24 cellular contexts compared by ENCODE assay signal in the genomic region with DNA sequence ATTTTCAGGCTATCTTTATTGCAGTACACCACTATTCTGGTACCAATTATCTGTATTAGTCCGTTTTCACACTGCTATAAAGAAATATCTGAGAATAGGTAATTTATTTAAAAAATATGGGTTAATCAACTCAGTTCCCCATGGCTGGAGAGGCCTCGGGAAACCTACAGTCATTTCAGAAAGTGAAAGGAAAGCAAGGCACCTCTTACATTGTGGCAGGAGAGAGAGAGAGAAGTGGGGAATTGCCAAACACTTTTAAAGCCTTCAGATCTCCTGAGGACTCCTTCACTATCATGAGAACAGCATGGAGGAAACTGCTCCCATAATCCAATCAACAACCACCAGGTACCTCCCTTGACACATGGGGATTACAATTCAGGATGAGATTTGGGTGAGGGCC.
"Had no signal": no experiment of that assay in that cellular context is flagged by ENCODE, and none has a peak within 500 bp of the region (broad histone marks: within the 10 kb centered on the region; RNA-seq: fewer than 3 reads in every experiment).

No MANE protein-coding gene starts in this region.

- H3K27me3 Mint-ChIP-seq: naive thymus-derived CD4-positive, alpha-beta T cell; stimulated activated naive CD8-positive, alpha-beta T cell treated with anti-CD3 and anti-CD28 coated beads, Interleukin-15, Interleukin-2, amounts not matched to agents 100 ng/mL and 50 ng/mL, for 24 hours had no signal

- ATAC-seq: mucosa of descending colon; naive thymus-derived CD4-positive, alpha-beta T cell; natural killer cell treated with Interleukin-12 subunit alpha and Interleukin-12 subunit beta and Interleukin-15 and Interleukin-18, amount 100 ng/mL, for 72 hours; pancreas; right cardiac atrium; stimulated activated effector memory CD8-positive, alpha-beta T cell treated with anti-CD3 and anti-CD28 coated beads, Interleukin-12 subunit alpha, Interleukin-12 subunit beta, amount 100 ng/mL, for 72 hours had no signal

- H3K4me3 Mint-ChIP-seq: immature natural killer cell; naive thymus-derived CD4-positive, alpha-beta T cell; natural killer cell treated with Interleukin-12 subunit alpha and Interleukin-12 subunit beta and Interleukin-15 and Interleukin-18, amount 100 ng/mL, for 72 hours; neural crest cell; stimulated activated effector memory CD8-positive, alpha-beta T cell treated with anti-CD3 and anti-CD28 coated beads, Interleukin-12 subunit alpha, Interleukin-12 subunit beta, amount 100 ng/mL, for 72 hours; stimulated activated naive CD8-positive, alpha-beta T cell treated with anti-CD3 and anti-CD28 coated beads, Interleukin-15, Interleukin-2, amounts not matched to agents 100 ng/mL and 50 ng/mL, for 24 hours had no signal

- H3K4me1 Mint-ChIP-seq: immature natural killer cell; naive thymus-derived CD4-positive, alpha-beta T cell; neural crest cell; stimulated activated effector memory CD8-positive, alpha-beta T cell treated with anti-CD3 and anti-CD28 coated beads, Interleukin-12 subunit alpha, Interleukin-12 subunit beta, amount 100 ng/mL, for 72 hours had no signal

- H3K27ac Mint-ChIP-seq: immature natural killer cell; naive thymus-derived CD4-positive, alpha-beta T cell; natural killer cell treated with Interleukin-12 subunit alpha and Interleukin-12 subunit beta and Interleukin-15 and Interleukin-18, amount 100 ng/mL, for 72 hours; stimulated activated effector memory CD8-positive, alpha-beta T cell treated with anti-CD3 and anti-CD28 coated beads, Interleukin-12 subunit alpha, Interleukin-12 subunit beta, amount 100 ng/mL, for 72 hours; stimulated activated naive CD8-positive, alpha-beta T cell treated with anti-CD3 and anti-CD28 coated beads, Interleukin-15, Interleukin-2, amounts not matched to agents 100 ng/mL and 50 ng/mL, for 24 hours had no signal

- H3K36me3 Mint-ChIP-seq: immature natural killer cell; stimulated activated effector memory CD8-positive, alpha-beta T cell treated with anti-CD3 and anti-CD28 coated beads, Interleukin-12 subunit alpha, Interleukin-12 subunit beta, amount 100 ng/mL, for 72 hours had no signal

- DNase-seq: hypothalamus; immature natural killer cell; kidney; left ventricle myocardium inferior; midbrain; mucosa of descending colon; naive thymus-derived CD4-positive, alpha-beta T cell; nucleus accumbens; pancreas; posterior cingulate gyrus; retina; right cardiac atrium; sigmoid colon; small intestine; spleen; stimulated activated CD4-positive, alpha-beta T cell treated with anti-CD3 and anti-CD28 coated beads, Interleukin-4, amount 100 ng/mL, for 24 hours; stimulated activated naive CD4-positive, alpha-beta T cell; tibial artery; trophoblast cell; uterus had no signal
